ENCODE assay signal across 19 cellular contexts in the genomic region with DNA sequence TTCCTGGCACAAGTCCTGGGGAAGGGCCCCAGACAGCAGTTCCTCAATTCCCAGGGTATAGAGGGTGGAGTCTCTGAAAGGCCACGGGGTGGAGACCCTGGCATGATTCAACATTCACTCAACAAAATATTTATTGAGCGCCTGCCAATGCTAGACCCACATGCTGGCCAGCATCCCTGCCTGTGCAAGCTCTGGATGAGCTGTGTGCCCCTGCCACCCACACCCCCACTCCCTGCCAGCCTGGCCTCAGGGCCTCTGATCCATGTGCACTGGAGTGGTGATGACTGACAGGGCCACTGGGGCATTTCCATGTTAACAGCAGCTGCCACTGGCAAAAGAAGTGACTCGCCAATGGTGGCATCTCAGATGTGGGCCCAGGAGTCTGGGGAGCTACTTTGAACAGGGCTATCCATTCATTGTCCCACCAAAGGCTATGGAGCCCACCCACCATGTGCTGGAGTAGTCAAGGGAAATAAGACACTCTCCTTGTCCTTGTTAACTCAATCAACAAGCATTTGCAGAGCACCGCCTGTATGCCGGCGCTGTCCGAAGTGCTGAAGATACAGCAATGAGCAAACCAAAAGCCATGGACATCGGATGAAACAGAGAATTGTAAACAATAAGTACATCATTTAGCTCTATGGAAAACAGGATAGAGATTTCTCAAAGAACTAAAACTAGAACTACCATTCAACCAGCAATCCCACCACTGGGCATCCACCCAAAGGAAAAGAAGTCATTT. TPM values are rescaled to one million over a fixed set of nuclear protein-coding genes. Genes with fewer than 3 reads are reported as not detected.
A peak's percentile ranks its signal among the peaks of the same experiment; 100 is the strongest.
DNase-seq lines count a peak whose midpoint lies in the region; ATAC-seq, FAIRE-seq and TF ChIP-seq lines count a peak whose summit lies in the region.
"Had no signal": no experiment of that assay in that cellular context is flagged by ENCODE, and none has a peak within 500 bp of the region (broad histone marks: within the 10 kb centered on the region; RNA-seq: fewer than 3 reads in every experiment).

No MANE protein-coding gene starts in this region.

- H3K27me3 ChIP-seq in IMR-90 (ENCODE audit: control insufficient read depth, insufficient read depth, low read length) (peaks cover 21% of the 10 kb centered on the region), keratinocyte (ENCODE audit: control insufficient read depth, extremely low read depth, insufficient read depth, low read length) (no peaks in the 10 kb centered on the region)

- no peaks in the 10 kb centered on the region for H4K20me1 ChIP-seq in IMR-90 (ENCODE audit: insufficient read depth, low read length)
- no peaks in the 10 kb centered on the region for H4K20me1 ChIP-seq in keratinocyte (ENCODE audit: control insufficient read depth, extremely low read depth, insufficient read depth, low read length)

- no peak overlapping the region for H2BK5ac ChIP-seq in IMR-90 (ENCODE audit: low read depth, low read length, poor library complexity, severe bottlenecking)

- H3K4me3 Mint-ChIP-seq in WTC11, result no peak overlapping the region

- dilution Hi-C loops in IMR-90 (cut with HindIII; ENCODE audit: low sequenced_read_pairs, unreplicated experiment), result no loop called here
- dilution Hi-C loops in keratinocyte (cut with MboI; ENCODE audit: extremely low pct_ligation_motif_present, low sequenced_read_pairs), result no loop called here

- H3K79me2 ChIP-seq in keratinocyte (ENCODE audit: control insufficient read depth, insufficient read depth, low read length), result no peaks in the 10 kb centered on the region
- H3K79me2 ChIP-seq: parathyroid adenoma had no signal

- no peak overlapping the region for H2AK9ac ChIP-seq in IMR-90 (replicated peaks; ENCODE audit: low read depth, low read length, poor library complexity)

- CTCF ChIA-PET in IMR-90 (lab: Yijun Ruan, JAX) (no interaction called here), WTC11 (lab: Charles Lee) (interaction anchor here (0.6 to 2.1 kb wide), 2 partner anchors 22 to 64 kb away, joined by 3 to 7 read pairs; no protein-coding TSS in a partner anchor)

- WGBS in IMR-90 (ENCODE audit: extremely low coverage in 2 of 2, insufficient read length in 1 of 2), 2 experiments, result 100% methylated on average over 1 of the region's 8 CpGs; no CpG with 5 or more reads in 1 of the 2 experiments

- no peak overlapping the region for H2BK20ac ChIP-seq in IMR-90 (ENCODE audit: low read depth, low read length)

- no peaks in the 10 kb centered on the region for H3K36me3 Mint-ChIP-seq in WTC11
- H3K36me3 Mint-ChIP-seq: activated naive CD4-positive, alpha-beta T cell treated with anti-CD3 and anti-CD28 coated beads, Interleukin-2, amount 50 U/mL, for 72 hours had no signal

- H3K14ac ChIP-seq in IMR-90 (replicated peaks; ENCODE audit: low read depth, low read length), result no peak overlapping the region

- H3K9me3 ChIP-seq in IMR-90 (ENCODE audit: control insufficient read depth, insufficient read depth, low read length) (peaks cover 9% of the 10 kb centered on the region), keratinocyte (ENCODE audit: control insufficient read depth, low read depth, low read length) (no peaks in the 10 kb centered on the region)
- H3K9me3 ChIP-seq: upper lobe of right lung had no signal

- peaks cover 61% of the 10 kb centered on the region for H3K27me3 Mint-ChIP-seq in WTC11 (ENCODE audit: low read depth)

- no peak overlapping the region for H4K8ac ChIP-seq in IMR-90 (ENCODE audit: low read depth in 2 of 2, low read length in 2 of 2)

- in situ Hi-C loops in Caki2 (cut with HindIII; ENCODE audit: low pct_unique_long_range_greater_than_20kb, low sequenced_read_pairs) (no loop called here), IMR-90 (cut with MboI; ENCODE audit: low sequenced_read_pairs) (no loop called here)

- H3K27ac Mint-ChIP-seq in WTC11, result no peak overlapping the region
- H3K27ac Mint-ChIP-seq: activated naive CD4-positive, alpha-beta T cell treated with anti-CD3 and anti-CD28 coated beads, Interleukin-2, amount 50 U/mL, for 72 hours had no signal

- intact Hi-C loops in IMR-90 (cut with micrococcal nuclease), result no loop called here

- H2AFZ ChIP-seq in IMR-90 (replicated peaks; ENCODE audit: low read length, poor library complexity), result no peak overlapping the region
- no peak overlapping the region for H2AFZ ChIP-seq in keratinocyte (ENCODE audit: control insufficient read depth, low read length)
- H2AFZ ChIP-seq: parathyroid adenoma had no signal

- H4K91ac ChIP-seq in IMR-90 (ENCODE audit: insufficient read depth, low read depth, low read length), result no peak overlapping the region

- H3K4me1 Mint-ChIP-seq in WTC11, result peaks cover 5% of the 10 kb centered on the region

- H2BK15ac ChIP-seq in IMR-90 (ENCODE audit: low read depth, low read length), result no peak overlapping the region

- H3K4me2 ChIP-seq in IMR-90 (ENCODE audit: low read depth, low read length) (no peak overlapping the region), keratinocyte (ENCODE audit: control insufficient read depth, extremely low read depth, insufficient read depth, low read depth, low read length) (no peak overlapping the region)

- H3K27ac ChIP-seq in IMR-90 (ENCODE audit: insufficient read depth, low read length) (no peak overlapping the region), keratinocyte (ENCODE audit: control insufficient read depth, insufficient read depth, low read length) (no peak overlapping the region)
- H3K27ac ChIP-seq: parathyroid adenoma, upper lobe of right lung had no signal

- H3K36me3 ChIP-seq in IMR-90 (ENCODE audit: control insufficient read depth, insufficient read depth, low read length) (no peaks in the 10 kb centered on the region), keratinocyte (ENCODE audit: control insufficient read depth in 2 of 2, extremely low read depth in 1 of 2, insufficient read depth in 2 of 2, low read length in 2 of 2) (no peaks in the 10 kb centered on the region)
- H3K36me3 ChIP-seq: upper lobe of right lung had no signal

- BruUV-seq in IMR-90 (replicated peaks; lab: Mats Ljungman, UMichigan), result no TSS peak

- no peak overlapping the region for H3K4ac ChIP-seq in IMR-90 (ENCODE audit: low read depth, low read length)

- no peak overlapping the region for H3K4me3 ChIP-seq in IMR-90 (ENCODE audit: insufficient read depth, low read depth, low read length)
- H3K4me3 ChIP-seq in keratinocyte (ENCODE audit: control insufficient read depth in 2 of 3, extremely low read depth in 1 of 3, insufficient read depth in 2 of 3, low read depth in 1 of 3, low read length in 3 of 3), result no peak overlapping the region
- H3K4me3 ChIP-seq: upper lobe of right lung had no signal

- no peak overlapping the region for H3K23ac ChIP-seq in IMR-90 (ENCODE audit: low read depth, low read length)

- TF ChIP-seq CTCF in IMR-90 (conservative IDR thresholded peaks at IDR 0.05; ENCODE audit: low read depth, low read length), result no peak
- 0 out of 2 replicates have a peak, but pooled peaks have one; percentile 13 for TF ChIP-seq CTCF in WTC11 (IDR thresholded peaks at IDR 0.05)
- TF ChIP-seq CTCF in keratinocyte (optimal IDR thresholded peaks at IDR 0.05 in 1 of 3, IDR thresholded peaks at IDR 0.05 in 1 of 3, conservative IDR thresholded peaks at IDR 0.05 in 1 of 3; ENCODE audit: extremely low read depth in 1 of 3, insufficient read depth in 2 of 3, low read length in 3 of 3), result no peak

- no peak overlapping the region for H2AK5ac ChIP-seq in IMR-90 (ENCODE audit: low read depth, low read length)

- 0 out of 2 replicates have a peak, but pooled peaks cover 2% of the 10 kb centered on the region for H3K4me1 ChIP-seq in IMR-90 (ENCODE audit: control insufficient read depth, insufficient read depth, low read length)
- peaks cover 20% of the 10 kb centered on the region for H3K4me1 ChIP-seq in keratinocyte (ENCODE audit: control insufficient read depth, extremely low read depth, insufficient read depth, low read length)
- H3K4me1 ChIP-seq: upper lobe of right lung had no signal

- H4K5ac ChIP-seq in IMR-90 (ENCODE audit: low read depth, low read length), result no peak overlapping the region

- no peak overlapping the region for H3K56ac ChIP-seq in IMR-90 (ENCODE audit: extremely low read depth, insufficient read depth, low read length)

- TF ChIP-seq RAD21 in IMR-90 (IDR thresholded peaks at IDR 0.05; ENCODE audit: low read length), result no peak

- ATAC-seq in IMR-90 (ENCODE audit: low read depth) (no peak), WTC11 (no peak), GM18867 (IDR thresholded peaks at IDR 0.05; ENCODE audit: unreplicated experiment) (no peak), HG03571 (IDR thresholded peaks at IDR 0.05; ENCODE audit: unreplicated experiment) (no peak)
- ATAC-seq: activated naive CD4-positive, alpha-beta T cell treated with anti-CD3 and anti-CD28 coated beads, Interleukin-2, amount 50 U/mL, for 72 hours; stimulated activated naive CD8-positive, alpha-beta T cell treated with anti-CD3 and anti-CD28 coated beads, Interleukin-15, Interleukin-2, amounts not matched to agents 100 U/mL and 50 U/mL, for 24 hours; upper lobe of right lung had no signal

- H3K9me3 Mint-ChIP-seq in WTC11, result peaks cover 11% of the 10 kb centered on the region

- peak; percentile 70 for DNase-seq in Caki2 (ENCODE audit: low read depth)
- peak; percentile 28 for DNase-seq in IMR-90
- no peak for DNase-seq in WTC11 (ENCODE audit: low spot score)
- no peak for DNase-seq in keratinocyte (ENCODE audit: low read depth, low spot score)
- DNase-seq in DMS114 treated with DMSO at 0.1 percent for 48 hours (lab: John Stamatoyannopoulos, UW; ENCODE audit: unreplicated experiment), result no peak
- DNase-seq: activated CD4-positive, CD25-positive, alpha-beta regulatory T cell; central memory CD4-positive, alpha-beta T cell; HCEC 1CT; KBM-7; NCI-H1694; stimulated activated naive CD8-positive, alpha-beta T cell treated with anti-CD3 and anti-CD28 coated beads, Interleukin-15, Interleukin-2, amounts not matched to agents 100 U/mL and 50 U/mL, for 24 hours; SW 1271; upper lobe of right lung had no signal

- H2BK120ac ChIP-seq in IMR-90 (ENCODE audit: low read depth, low read length), result no peak overlapping the region

- peak; percentile 29 for FAIRE-seq in keratinocyte (lab: Jason Lieb, UNC)

- H3K9ac ChIP-seq in IMR-90 (ENCODE audit: low read depth, low read length), result no peak overlapping the region
- H3K9ac ChIP-seq in keratinocyte (ENCODE audit: control insufficient read depth, extremely low read depth, insufficient read depth, low read length), result no peak overlapping the region
- H3K9ac ChIP-seq: parathyroid adenoma had no signal

- POLR2A ChIA-PET in IMR-90 (lab: Charles Lee; ENCODE audit: unreplicated experiment) (no interaction called here), WTC11 (lab: Charles Lee) (no interaction called here)

- no peaks in the 10 kb centered on the region for H3K79me1 ChIP-seq in IMR-90 (ENCODE audit: low read depth in 1 of 2, low read length in 2 of 2)

- no peak overlapping the region for H3K18ac ChIP-seq in IMR-90 (ENCODE audit: low read depth, low read length)

- no peak for TF ChIP-seq POLR2A in IMR-90 (IDR thresholded peaks at IDR 0.05; ENCODE audit: low read depth, low read length)

- no peaks in the 10 kb centered on the region for H3K9me1 ChIP-seq in IMR-90 (ENCODE audit: insufficient read depth, low read length)
- no peaks in the 10 kb centered on the region for H3K9me1 ChIP-seq in keratinocyte (ENCODE audit: control insufficient read depth, extremely low read depth, insufficient read depth, low read length)

RNA-seq across cellular contexts. Expression of gene PRSS22, which starts 3.0 kb away (rescaled TPM):
- total RNA-seq in Caki2 (2014; rRNA removed; shearing (Covaris generic); ENCODE audit: low replicate concordance), result not detected in 2 replicates
- total RNA-seq in IMR-90 (2012; rRNA removed), result not detected in 2 replicates
- not detected in 2 replicates for polyA plus RNA-seq in IMR-90 (2012; rRNA removed)
- 0.03 and 0.42 TPM in 2 replicates for polyA plus RNA-seq in IMR-90 (2012; cell fraction: cytosol; rRNA removed)
- polyA plus RNA-seq in IMR-90 (2012; cell fraction: nucleus; rRNA removed; ENCODE audit: low replicate concordance), result 0.63 and 1.1 TPM in 2 replicates
- total RNA-seq in WTC11 (2021), result 2.3 to 3.9 TPM (median 3.0 TPM) in 3 replicates
- polyA plus RNA-seq in keratinocyte, result 2.2 to 3.7 TPM (median 3.5 TPM) in 3 replicates
- 3.5 TPM for polyA plus RNA-seq in keratinocyte (2011; ENCODE audit: low read depth)
- polyA plus RNA-seq in keratinocyte (2011; cell fraction: cytosol; rRNA removed), result 1.3 and 1.4 TPM in 2 replicates
- polyA plus RNA-seq in keratinocyte (2011; cell fraction: nucleus; rRNA removed), result 9.6 and 13.1 TPM in 2 replicates
- polyA plus RNA-seq in keratinocyte (2012; ENCODE audit: low replicate concordance), result 4.2 and 18.5 TPM in 2 replicates
- 0.80 to 2.3 TPM (median 2.1 TPM) in 3 replicates for polyA minus RNA-seq in keratinocyte
- not detected for polyA minus RNA-seq in keratinocyte (2011; cell fraction: cytosol; rRNA and poly(A)+ RNA removed)
- polyA minus RNA-seq in keratinocyte (2011; cell fraction: nucleus; rRNA and poly(A)+ RNA removed), result 5.1 and 5.9 TPM in 2 replicates
- total RNA-seq: NCI-H460 had no signal
- polyA plus RNA-seq: BJ had no signal

RNA-seq across cellular contexts. Expression of gene FLYWCH2, which starts 22.0 kb away (rescaled TPM):
- total RNA-seq in Caki2 (2014; rRNA removed; shearing (Covaris generic); ENCODE audit: low replicate concordance), result 121 and 161 TPM in 2 replicates
- 42.3 and 48.9 TPM in 2 replicates for total RNA-seq in IMR-90 (2012; rRNA removed)
- 66.3 and 77.2 TPM in 2 replicates for polyA plus RNA-seq in IMR-90 (2012; rRNA removed)
- 131 and 168 TPM in 2 replicates for polyA plus RNA-seq in IMR-90 (2012; cell fraction: cytosol; rRNA removed)
- 22.4 and 65.5 TPM in 2 replicates for polyA plus RNA-seq in IMR-90 (2012; cell fraction: nucleus; rRNA removed; ENCODE audit: low replicate concordance)
- total RNA-seq in WTC11 (2021), result 19.7 to 25.0 TPM (median 20.7 TPM) in 3 replicates
- 10.1 to 20.7 TPM (median 13.6 TPM) in 3 replicates for polyA plus RNA-seq in keratinocyte
- 1.7 TPM for polyA plus RNA-seq in keratinocyte (2011; ENCODE audit: low read depth)
- 10.2 and 31.3 TPM in 2 replicates for polyA plus RNA-seq in keratinocyte (2011; cell fraction: cytosol; rRNA removed)
- polyA plus RNA-seq in keratinocyte (2011; cell fraction: nucleus; rRNA removed), result 8.5 and 12.8 TPM in 2 replicates
- polyA plus RNA-seq in keratinocyte (2012; ENCODE audit: low replicate concordance), result 11.4 and 22.6 TPM in 2 replicates
- polyA minus RNA-seq in keratinocyte, result 2.9 to 3.4 TPM (median 3.1 TPM) in 3 replicates
- 23.4 TPM for polyA minus RNA-seq in keratinocyte (2011; cell fraction: cytosol; rRNA and poly(A)+ RNA removed)
- polyA minus RNA-seq in keratinocyte (2011; cell fraction: nucleus; rRNA and poly(A)+ RNA removed), result 4.5 and 5.5 TPM in 2 replicates

RNA-seq across cellular contexts. Expression of gene ZG16B, which starts 30.9 kb away (rescaled TPM):
- 0.93 TPM in 1 of 2 replicates, not detected in the other for total RNA-seq in Caki2 (2014; rRNA removed; shearing (Covaris generic); ENCODE audit: low replicate concordance)
- total RNA-seq in IMR-90 (2012; rRNA removed), result 0.28 and 0.54 TPM in 2 replicates
- polyA plus RNA-seq in IMR-90 (2012; rRNA removed), result 0.46 and 0.65 TPM in 2 replicates
- 0.34 and 0.63 TPM in 2 replicates for polyA plus RNA-seq in IMR-90 (2012; cell fraction: cytosol; rRNA removed)
- polyA plus RNA-seq in IMR-90 (2012; cell fraction: nucleus; rRNA removed; ENCODE audit: low replicate concordance), result 0.33 and 0.70 TPM in 2 replicates
- not detected in 3 replicates for total RNA-seq in WTC11 (2021)
- 1.7 to 2.6 TPM (median 2.1 TPM) in 3 replicates for polyA plus RNA-seq in keratinocyte
- not detected for polyA plus RNA-seq in keratinocyte (2011; ENCODE audit: low read depth)
- polyA plus RNA-seq in keratinocyte (2011; cell fraction: cytosol; rRNA removed), result 1.9 and 2.8 TPM in 2 replicates
- 1.2 and 1.5 TPM in 2 replicates for polyA plus RNA-seq in keratinocyte (2011; cell fraction: nucleus; rRNA removed)
- polyA plus RNA-seq in keratinocyte (2012; ENCODE audit: low replicate concordance), result 1.8 and 3.4 TPM in 2 replicates
- 0.96 to 1.6 TPM in 2 of 3 replicates, not detected in the other for polyA minus RNA-seq in keratinocyte
- 3.5 TPM for polyA minus RNA-seq in keratinocyte (2011; cell fraction: cytosol; rRNA and poly(A)+ RNA removed)
- 0.74 and 1.5 TPM in 2 replicates for polyA minus RNA-seq in keratinocyte (2011; cell fraction: nucleus; rRNA and poly(A)+ RNA removed)
- total RNA-seq: upper lobe of right lung had no signal

RNA-seq across cellular contexts. Expression of gene PRSS21, which starts 44.0 kb away (rescaled TPM):
- total RNA-seq in Caki2 (2014; rRNA removed; shearing (Covaris generic); ENCODE audit: low replicate concordance), result not detected in 2 replicates
- total RNA-seq in IMR-90 (2012; rRNA removed), result not detected in 2 replicates
- polyA plus RNA-seq in IMR-90 (2012; rRNA removed), result 0.21 and 0.47 TPM in 2 replicates
- polyA plus RNA-seq in IMR-90 (2012; cell fraction: cytosol; rRNA removed), result 0.26 and 0.41 TPM in 2 replicates
- polyA plus RNA-seq in IMR-90 (2012; cell fraction: nucleus; rRNA removed; ENCODE audit: low replicate concordance), result 0.57 and 0.59 TPM in 2 replicates
- total RNA-seq in WTC11 (2021), result 1.2 to 1.5 TPM (median 1.4 TPM) in 3 replicates
- polyA plus RNA-seq in keratinocyte, result 0.52 to 1.0 TPM (median 0.99 TPM) in 3 replicates
- not detected for polyA plus RNA-seq in keratinocyte (2011; ENCODE audit: low read depth)
- 0.84 and 1.3 TPM in 2 replicates for polyA plus RNA-seq in keratinocyte (2011; cell fraction: cytosol; rRNA removed)
- 2.1 and 3.0 TPM in 2 replicates for polyA plus RNA-seq in keratinocyte (2011; cell fraction: nucleus; rRNA removed)
- polyA plus RNA-seq in keratinocyte (2012; ENCODE audit: low replicate concordance), result 0.66 and 1.7 TPM in 2 replicates
- 1.5 to 3.2 TPM in 2 of 3 replicates, not detected in the other for polyA minus RNA-seq in keratinocyte
- 4.6 TPM for polyA minus RNA-seq in keratinocyte (2011; cell fraction: cytosol; rRNA and poly(A)+ RNA removed)
- polyA minus RNA-seq in keratinocyte (2011; cell fraction: nucleus; rRNA and poly(A)+ RNA removed), result 1.3 and 1.7 TPM in 2 replicates
- total RNA-seq: NCI-H460 had no signal

RNA-seq across cellular contexts. Expression of gene FLYWCH1, which starts 50.7 kb away (rescaled TPM):
- 133 and 149 TPM in 2 replicates for total RNA-seq in Caki2 (2014; rRNA removed; shearing (Covaris generic); ENCODE audit: low replicate concordance)
- total RNA-seq in IMR-90 (2012; rRNA removed) (14.3 and 16.1 TPM in 2 replicates), WTC11 (2021) (27.2 to 34.2 TPM (median 32.6 TPM) in 3 replicates)
- polyA plus RNA-seq in IMR-90 (2012; rRNA removed) (25.2 and 32.3 TPM in 2 replicates), keratinocyte (16.2 to 21.7 TPM (median 20.2 TPM) in 3 replicates)
- polyA plus RNA-seq in IMR-90 (2012; cell fraction: cytosol; rRNA removed), result 38.1 and 39.5 TPM in 2 replicates
- 68.9 and 113 TPM in 2 replicates for polyA plus RNA-seq in IMR-90 (2012; cell fraction: nucleus; rRNA removed; ENCODE audit: low replicate concordance)
- 6.3 TPM for polyA plus RNA-seq in keratinocyte (2011; ENCODE audit: low read depth)
- 13.4 and 25.0 TPM in 2 replicates for polyA plus RNA-seq in keratinocyte (2011; cell fraction: cytosol; rRNA removed)
- polyA plus RNA-seq in keratinocyte (2011; cell fraction: nucleus; rRNA removed), result 50.5 and 68.5 TPM in 2 replicates
- polyA plus RNA-seq in keratinocyte (2012; ENCODE audit: low replicate concordance), result 26.3 and 27.0 TPM in 2 replicates
- polyA minus RNA-seq in keratinocyte, result 12.1 to 32.5 TPM (median 17.2 TPM) in 3 replicates
- 50.5 TPM for polyA minus RNA-seq in keratinocyte (2011; cell fraction: cytosol; rRNA and poly(A)+ RNA removed)
- polyA minus RNA-seq in keratinocyte (2011; cell fraction: nucleus; rRNA and poly(A)+ RNA removed), result 27.9 and 30.1 TPM in 2 replicates

Comparison
In these comparisons a context has a peak if more than half of its experiments do, and no peak if none do; other contexts are left out.
1. DNase-seq: peak in Caki2 (single experiment) and IMR-90 (single experiment); none in WTC11 (single experiment), keratinocyte (single experiment) and DMS114 treated with DMSO at 0.1 percent for 48 hours (single experiment).